13 cellular contexts compared by ENCODE assay signal in the genomic region with DNA sequence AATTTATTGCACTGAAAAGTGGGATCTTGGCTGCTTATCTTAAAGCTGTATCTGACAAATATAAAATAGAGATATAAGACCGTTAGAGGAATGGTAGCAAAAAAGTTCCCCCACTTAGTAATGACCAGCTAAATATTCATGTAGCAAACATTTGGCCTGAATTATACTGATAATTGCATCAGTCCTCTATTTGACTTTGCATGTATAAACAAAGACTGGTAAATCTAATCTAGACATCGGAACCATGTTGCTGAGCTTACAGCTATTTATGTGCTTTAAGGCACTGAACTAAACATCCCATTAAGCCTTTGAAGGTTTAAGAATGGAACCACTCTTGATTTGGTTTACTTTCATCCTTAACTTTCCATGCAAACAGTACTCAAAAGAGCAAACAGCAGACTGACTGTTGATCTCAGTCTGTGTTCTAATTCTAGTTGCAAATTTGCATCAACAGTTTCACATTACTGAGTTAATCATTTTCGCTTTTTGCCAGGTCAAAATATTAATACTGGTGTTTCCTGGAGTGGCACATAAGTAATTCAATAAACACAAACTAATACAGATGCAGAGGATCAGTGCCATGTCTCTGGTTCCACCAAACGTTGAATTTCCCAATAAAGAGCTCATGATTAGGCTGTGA.
DNase-seq lines count a peak whose midpoint lies in the region; ATAC-seq and TF ChIP-seq lines count a peak whose summit lies in the region.
"Had no signal": no experiment of that assay in that cellular context is flagged by ENCODE, and none has a peak within 500 bp of the region (broad histone marks: within the 10 kb centered on the region; RNA-seq: fewer than 3 reads in every experiment).

No MANE protein-coding gene starts in this region.

- no peaks in the 10 kb centered on the region for H3K27me3 Mint-ChIP-seq in type B pancreatic cell

- H3K4me3 Mint-ChIP-seq in type B pancreatic cell: no peak overlapping the region

- intact Hi-C loops in Right ventricle myocardium superior (cut with DNase I): no loop called here

- ATAC-seq in GM19035 (IDR thresholded peaks at IDR 0.05; ENCODE audit: unreplicated experiment) (peak; percentile 88), GM21786 (IDR thresholded peaks at IDR 0.05; ENCODE audit: unreplicated experiment) (peak; percentile 87), HG03159 (IDR thresholded peaks at IDR 0.05; ENCODE audit: unreplicated experiment) (peak; percentile 91), Right ventricle myocardium superior (ENCODE audit: poor library complexity) (no peak)
- ATAC-seq: left ventricle myocardium superior; stimulated activated naive CD8-positive, alpha-beta T cell treated with anti-CD3 and anti-CD28 coated beads, Interleukin-15, Interleukin-2, amounts not matched to agents 100 U/mL and 50 U/mL, for 24 hours had no signal

- no peak for DNase-seq in type B pancreatic cell (ENCODE audit: extremely low spot score, unreplicated experiment)
- no peak for DNase-seq in Right ventricle myocardium superior
- DNase-seq in HEK293T (ENCODE audit: extremely low spot score): no peak
- DNase-seq in NCI-H1694 treated with DMSO at 0.1 percent for 48 hours (lab: John Stamatoyannopoulos, UW): no peak
- DNase-seq: activated CD4-positive, alpha-beta T cell treated with anti-CD3 and anti-CD28 coated beads, Interleukin-2, amount 50 U/mL, for 4 hours; DMS 273 treated with DMSO at 0.1 percent for 48 hours; Kasumi-1; left ventricle myocardium superior; NCI-H524; stimulated activated naive CD8-positive, alpha-beta T cell treated with anti-CD3 and anti-CD28 coated beads, Interleukin-15, Interleukin-2, amounts not matched to agents 100 U/mL and 50 U/mL, for 24 hours had no signal

- peaks cover 5% of the 10 kb centered on the region for H3K4me1 Mint-ChIP-seq in type B pancreatic cell (ENCODE audit: unreplicated experiment)

- CTCF ChIA-PET in HEK293T (lab: Yijun Ruan, JAX): no interaction called here

- no peak overlapping the region for H3K27ac Mint-ChIP-seq in type B pancreatic cell

- peaks cover 5% of the 10 kb centered on the region for H3K9me3 Mint-ChIP-seq in type B pancreatic cell

- POLR2A ChIA-PET in HEK293T (lab: Yijun Ruan, JAX): no interaction called here

- TF ChIP-seq CTCF in type B pancreatic cell (conservative IDR thresholded peaks at IDR 0.05): no peak

- no peaks in the 10 kb centered on the region for H3K36me3 Mint-ChIP-seq in type B pancreatic cell

TF ChIP-seq in HEK293T, 16 proteins besides CTCF, POLR2A, EP300 and RAD21:
- TF ChIP-seq TARDBP (IDR thresholded peaks at IDR 0.05) (no peak), FOXA1 (IDR thresholded peaks at IDR 0.05) (no peak), ARNT (IDR thresholded peaks at IDR 0.05) (no peak), FOXK2 (IDR thresholded peaks at IDR 0.05) (no peak), SUZ12 (IDR thresholded peaks at IDR 0.05) (no peak), NFRKB (IDR thresholded peaks at IDR 0.05) (no peak), CTBP1 (IDR thresholded peaks at IDR 0.05; ENCODE audit: borderline replicate concordance) (no peak), HDGF (IDR thresholded peaks at IDR 0.05; ENCODE audit: borderline replicate concordance) (no peak), FOXM1 (IDR thresholded peaks at IDR 0.05; ENCODE audit: borderline replicate concordance) (no peak), BHLHE40 (IDR thresholded peaks at IDR 0.05; ENCODE audit: borderline replicate concordance) (no peak), ELF4 (IDR thresholded peaks at IDR 0.05) (no peak)
